In genomic region chr3:15361494-15362214, GRCh38 we compare ENCODE assay signal across 7 cellular contexts. TPM values are rescaled to one million over a fixed set of nuclear protein-coding genes. Genes with fewer than 3 reads are reported as not detected.
DNase-seq lines count a peak whose midpoint lies in the region; ATAC-seq, FAIRE-seq and TF ChIP-seq lines count a peak whose summit lies in the region.

No MANE protein-coding gene starts in this region.

- no peak for FAIRE-seq in astrocyte (lab: Jason Lieb, UNC)

- H3K36me3 Mint-ChIP-seq in astrocyte (ENCODE audit: low read depth, unreplicated experiment) = no peaks in the 10 kb centered on the region

- DNase-seq in OCI-M1 (lab: John Stamatoyannopoulos, UW) (peak; percentile 11), astrocyte (ENCODE audit: low read depth) (peak; percentile 86), hepatic stellate cell (ENCODE audit: low spot score) (no peak), ureter (ENCODE audit: low spot score) (no peak)

- ATAC-seq in GM18873 (IDR thresholded peaks at IDR 0.05; ENCODE audit: low FRiP score, unreplicated experiment) (peak; percentile 76), HG02840 (IDR thresholded peaks at IDR 0.05; ENCODE audit: low FRiP score, unreplicated experiment) (peak; percentile 81)

- H3K9me3 Mint-ChIP-seq in astrocyte (ENCODE audit: unreplicated experiment) = peaks cover 3% of the 10 kb centered on the region

- H3K27ac Mint-ChIP-seq in astrocyte (ENCODE audit: unreplicated experiment) = peak overlapping the region; percentile 83

- H3K9ac ChIP-seq in astrocyte (ENCODE audit: low read length) (peak overlapping the region; percentile 65), skeletal muscle satellite cell (ENCODE audit: low read depth, low read length) (no peak overlapping the region)

- no peaks in the 10 kb centered on the region for H3K9me3 ChIP-seq in astrocyte (ENCODE audit: insufficient read depth, low read depth, low read length)
- no peaks in the 10 kb centered on the region for H3K9me3 ChIP-seq in skeletal muscle satellite cell (replicated peaks; ENCODE audit: low read length)

- H4K20me1 ChIP-seq in astrocyte (ENCODE audit: insufficient read depth, low read length) = no peaks in the 10 kb centered on the region

- H3K27me3 ChIP-seq in astrocyte (ENCODE audit: insufficient read depth, low read length) = no peaks in the 10 kb centered on the region
- H3K27me3 ChIP-seq in skeletal muscle satellite cell (ENCODE audit: control insufficient read depth, insufficient read depth, low read length) = no peaks in the 10 kb centered on the region

- no peak overlapping the region for H3K4me3 ChIP-seq in astrocyte (ENCODE audit: insufficient read depth, low read depth, low read length)
- H3K4me3 ChIP-seq in skeletal muscle satellite cell (ENCODE audit: low read length) = peak overlapping the region; percentile 16

- H3K4me2 ChIP-seq in astrocyte (ENCODE audit: low read length) (peak overlapping the region; percentile 64), skeletal muscle satellite cell (ENCODE audit: low read length) (peak overlapping the region; percentile 62)

- peaks cover 2% of the 10 kb centered on the region for H3K27me3 Mint-ChIP-seq in astrocyte (ENCODE audit: low read depth, unreplicated experiment)

- H3K79me2 ChIP-seq in astrocyte (ENCODE audit: insufficient read depth, low read length) = no peaks in the 10 kb centered on the region

- H3K36me3 ChIP-seq in astrocyte (ENCODE audit: insufficient read depth, low read length) = no peaks in the 10 kb centered on the region
- H3K36me3 ChIP-seq in skeletal muscle satellite cell (ENCODE audit: insufficient read depth, low read length) = no peaks in the 10 kb centered on the region

- no peak for TF ChIP-seq CTCF in astrocyte (IDR thresholded peaks at IDR 0.05; ENCODE audit: insufficient read depth, low read depth, low read length)

- H3K4me1 ChIP-seq in astrocyte (ENCODE audit: insufficient read depth, low read length) (peaks cover 21% of the 10 kb centered on the region), skeletal muscle satellite cell (ENCODE audit: control insufficient read depth, insufficient read depth, low read length) (peaks cover 20% of the 10 kb centered on the region)

- H3K27ac ChIP-seq in astrocyte (ENCODE audit: low read depth, low read length) = peak overlapping the region; percentile 72

- H3K4me3 Mint-ChIP-seq in astrocyte (ENCODE audit: unreplicated experiment) = no peak overlapping the region

- peak overlapping the region; percentile 47 for H2AFZ ChIP-seq in astrocyte (ENCODE audit: low read depth, low read length)

- H3K4me1 Mint-ChIP-seq in astrocyte (ENCODE audit: low read depth, unreplicated experiment) = peaks cover 20% of the 10 kb centered on the region

RNA-seq across cellular contexts. Expression of gene SH3BP5, which starts 29.3 kb away (rescaled TPM):
- 25.2 and 27.5 TPM in 2 replicates for total RNA-seq in astrocyte
- total RNA-seq in skeletal muscle satellite cell (2012; rRNA removed) = 16.8 and 17.0 TPM in 2 replicates
- 68.0 TPM for total RNA-seq in ureter

Comparison
In these comparisons a context has a peak if more than half of its experiments do, and no peak if none do; other contexts are left out.
1. DNase-seq: peak in OCI-M1 (single experiment) and astrocyte (single experiment); none in hepatic stellate cell (single experiment) and ureter (single experiment).